Comparison of ENCODE assay signal across 14 cellular contexts in genomic region chr19:8396185-8396562, GRCh38. TPM values are rescaled to one million over a fixed set of nuclear protein-coding genes. Genes with fewer than 3 reads are reported as not detected.
DNase-seq lines count a peak whose midpoint lies in the region; FAIRE-seq and TF ChIP-seq lines count a peak whose summit lies in the region.
"Had no signal": no experiment of that assay in that cellular context is flagged by ENCODE, and none has a peak within 500 bp of the region (broad histone marks: within the 10 kb centered on the region; RNA-seq: fewer than 3 reads in every experiment).

No MANE protein-coding gene starts in this region.

- no peak for TF ChIP-seq POLR2A in GM12892 (IDR thresholded peaks at IDR 0.05; ENCODE audit: low read depth, low read length)

- H3K27ac ChIP-seq in 22Rv1 = peak overlapping the region; percentile 91

- H3K36me3 Mint-ChIP-seq in chondrocyte (ENCODE audit: low read depth) = peaks cover 8% of the 10 kb centered on the region
- H3K36me3 Mint-ChIP-seq in nephron progenitor cell (ENCODE audit: low read depth) = peaks cover 10% of the 10 kb centered on the region
- H3K36me3 Mint-ChIP-seq: naive B cell had no signal

- no peaks in the 10 kb centered on the region for H3K27me3 Mint-ChIP-seq in chondrocyte (ENCODE audit: low read depth)
- H3K27me3 Mint-ChIP-seq in nephron progenitor cell (ENCODE audit: low read depth, poor library complexity) = no peaks in the 10 kb centered on the region
- H3K27me3 Mint-ChIP-seq: activated CD4-positive, alpha-beta memory T cell treated with anti-CD3 and anti-CD28 coated beads for 36 hours; naive B cell had no signal

- H3K4me3 Mint-ChIP-seq in chondrocyte (ENCODE audit: unreplicated experiment) (no peak overlapping the region), nephron progenitor cell (no peak overlapping the region)
- H3K4me3 Mint-ChIP-seq: activated CD4-positive, alpha-beta memory T cell treated with anti-CD3 and anti-CD28 coated beads for 36 hours; activated T-helper 1 cell treated with anti-CD3 and anti-CD28 coated beads, Interleukin-12 subunit alpha, Interleukin-12 subunit beta, Interleukin-2, Interleukin-4 antibody, amounts not matched to agents 30 ng/mL and 10 ng/mL and 1 ng/mL, durations not matched to agents 14 hours and 24 hours and 36 hours had no signal

- H3K4me1 Mint-ChIP-seq in chondrocyte (ENCODE audit: low read depth) (peaks cover 70% of the 10 kb centered on the region), nephron progenitor cell (peaks cover 73% of the 10 kb centered on the region)

- FAIRE-seq in GM12892 (lab: Jason Lieb, UNC) = peak; percentile 67
- FAIRE-seq: RCC 7860 had no signal

- TF ChIP-seq CTCF in 22Rv1 (IDR thresholded peaks at IDR 0.05) (no peak), chondrocyte (IDR thresholded peaks at IDR 0.05) (no peak), nephron progenitor cell (IDR thresholded peaks at IDR 0.05) (no peak)

- DNase-seq in GM12892 (ENCODE audit: insufficient read length) = no peak
- no peak for DNase-seq in chondrocyte (ENCODE audit: low spot score)
- no peak for DNase-seq in nephron progenitor cell
- DNase-seq in central memory CD4-positive, alpha-beta T cell = no peak
- no peak for DNase-seq in SKM-1 treated with dmso at 0.1 percent for 144 hours (lab: John Stamatoyannopoulos, UW; ENCODE audit: unreplicated experiment)
- DNase-seq in amniotic stem cell (lab: John Stamatoyannopoulos, UW) = no peak
- DNase-seq: naive B cell, NCI-H1436, NCI-H2171 treated with DMSO at 0.1 percent for 48 hours had no signal

- H3K9me3 Mint-ChIP-seq in chondrocyte (ENCODE audit: low read depth) (no peaks in the 10 kb centered on the region), nephron progenitor cell (no peaks in the 10 kb centered on the region)
- H3K9me3 Mint-ChIP-seq: activated CD4-positive, alpha-beta memory T cell treated with anti-CD3 and anti-CD28 coated beads for 36 hours; activated T-helper 1 cell treated with anti-CD3 and anti-CD28 coated beads, Interleukin-12 subunit alpha, Interleukin-12 subunit beta, Interleukin-2, Interleukin-4 antibody, amounts not matched to agents 30 ng/mL and 10 ng/mL and 1 ng/mL, durations not matched to agents 14 hours and 24 hours and 36 hours; naive B cell had no signal

- H3K27ac Mint-ChIP-seq in chondrocyte (ENCODE audit: unreplicated experiment) (peak overlapping the region; percentile 70), nephron progenitor cell (peak overlapping the region; percentile 81)

RNA-seq across cellular contexts. Expression of gene RAB11B, which starts 6.0 kb away (rescaled TPM):
- polyA plus RNA-seq in GM12892 (2012; ENCODE audit: missing spikeins) = 19.8 TPM
- total RNA-seq in chondrocyte = 96.4 to 106 TPM (median 104 TPM) in 3 replicates

RNA-seq across cellular contexts. Expression of gene MARCHF2, which starts 16.9 kb away (rescaled TPM):
- 10.5 TPM for polyA plus RNA-seq in GM12892 (2012; ENCODE audit: missing spikeins)
- total RNA-seq in chondrocyte = 35.0 to 42.5 TPM (median 37.5 TPM) in 3 replicates

RNA-seq across cellular contexts. Expression of gene ANGPTL4, which starts 32.2 kb away (rescaled TPM):
- not detected for polyA plus RNA-seq in GM12892 (2012; ENCODE audit: missing spikeins)
- 56.4 to 143 TPM (median 127 TPM) in 3 replicates for total RNA-seq in chondrocyte

RNA-seq across cellular contexts. Expression of gene HNRNPM, which starts 48.6 kb away (rescaled TPM):
- 159 TPM for polyA plus RNA-seq in GM12892 (2012; ENCODE audit: missing spikeins)
- total RNA-seq in chondrocyte = 111 to 185 TPM (median 116 TPM) in 3 replicates

RNA-seq across cellular contexts. Expression of gene KANK3, which starts 53.1 kb away (rescaled TPM):
- not detected for polyA plus RNA-seq in GM12892 (2012; ENCODE audit: missing spikeins)
- 0.56 to 1.2 TPM (median 1.2 TPM) in 3 replicates for total RNA-seq in chondrocyte
- total RNA-seq: Calu3 had no signal
